13 cellular contexts compared by ENCODE assay signal in the genomic region with DNA sequence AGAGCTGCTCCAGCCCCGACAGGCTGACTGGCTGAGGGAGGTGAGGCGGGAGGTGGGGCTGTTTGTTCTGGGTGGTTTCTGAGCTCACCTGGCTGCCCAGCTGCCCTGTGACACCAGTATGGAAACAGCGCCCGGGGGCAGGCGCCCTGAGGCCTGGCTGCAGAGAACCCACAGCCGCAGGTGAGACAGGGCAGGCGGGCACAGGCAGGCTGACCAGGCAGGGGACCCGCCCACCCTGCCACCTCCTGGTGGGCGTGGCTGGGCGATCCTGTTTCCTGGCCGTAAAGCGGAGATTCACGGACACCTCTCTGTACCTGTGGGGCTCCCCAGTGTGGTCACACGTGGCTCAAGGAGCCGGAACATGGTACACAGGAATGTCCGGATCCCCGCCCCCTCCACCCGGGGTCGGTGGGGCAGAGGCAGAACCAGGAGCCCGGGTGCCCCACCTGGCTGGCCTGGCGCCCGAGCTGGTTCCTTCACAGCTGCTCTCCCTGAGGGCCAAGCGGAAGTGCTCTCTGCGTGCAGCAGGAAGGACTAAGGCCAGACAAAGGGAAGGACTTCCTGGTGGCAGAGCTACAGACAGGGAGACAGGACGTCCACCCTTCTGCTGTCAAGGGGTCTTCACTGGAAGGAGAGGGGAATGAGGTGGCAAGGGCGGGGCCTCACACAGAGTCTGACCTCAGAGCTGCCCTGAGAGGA. TPM values are rescaled to one million over a fixed set of nuclear protein-coding genes. Genes with fewer than 3 reads are reported as not detected.
A peak's percentile ranks its signal among the peaks of the same experiment; 100 is the strongest.
DNase-seq lines count a peak whose midpoint lies in the region; FAIRE-seq and TF ChIP-seq lines count a peak whose summit lies in the region.
"Had no signal": no experiment of that assay in that cellular context is flagged by ENCODE, and none has a peak within 500 bp of the region (broad histone marks: within the 10 kb centered on the region; RNA-seq: fewer than 3 reads in every experiment).

No MANE protein-coding gene starts in this region.

- CTCF ChIA-PET in H1 (lab: Charles Lee; ENCODE audit: partially characterized antibody) = interaction anchor here (1.1 to 3.8 kb wide), 6 partner anchors 8 to 104 kb away, joined by 3 to 13 read pairs (median 3); no protein-coding TSS in a partner anchor

- H3K4ac ChIP-seq in H1 (replicated peaks; ENCODE audit: insufficient read length, low read depth, low read length) = no peak overlapping the region

- H3K27me3 ChIP-seq in H1 (replicated peaks in 1 of 4; ENCODE audit: control insufficient read depth in 3 of 4, extremely low read depth in 1 of 4, insufficient read depth in 3 of 4, low read length in 3 of 4) (no peaks in the 10 kb centered on the region), mucosa of stomach (ENCODE audit: control insufficient read depth, insufficient read depth, low read length) (no peaks in the 10 kb centered on the region), BE2C (peaks cover 15% of the 10 kb centered on the region; the same call in 1 of the 2 replicates)

- POLR2A ChIA-PET in H1 (lab: Charles Lee; ENCODE audit: partially characterized antibody) = interaction anchor here (1.3 kb wide), 1 partner anchor 18 kb away, joined by 3 read pairs; no protein-coding TSS in a partner anchor

- DNase-seq in DMS153 (lab: John Stamatoyannopoulos, UW) (peak; percentile 87), NCI-H2196 treated with DMSO at 0.1 percent for 48 hours (lab: John Stamatoyannopoulos, UW; ENCODE audit: unreplicated experiment) (peak; percentile 96), H1 (ENCODE audit: low read depth in 1 of 2, low spot score in 2 of 2) (no peak), GM13976 (ENCODE audit: low spot score) (no peak), medulla oblongata (ENCODE audit: extremely low spot score) (no peak), BE2C (no peak), ACHN (no peak)
- DNase-seq: CD4-positive, CD25-positive, alpha-beta regulatory T cell; NCI-H1048; SW 1271 had no signal

- peaks cover 10% of the 10 kb centered on the region; the same call in 1 of the 2 replicates for H3K23me2 ChIP-seq in H1 (ENCODE audit: low read depth, low read length)

- no peak overlapping the region for H2BK120ac ChIP-seq in H1 (replicated peaks; ENCODE audit: low read depth, low read length)

- no peak overlapping the region for H4K5ac ChIP-seq in H1 (ENCODE audit: insufficient read length, low read depth, low read length)

- H3K9me3 ChIP-seq in H1 (ENCODE audit: insufficient read depth in 2 of 2, low read depth in 1 of 2, low read length in 1 of 2) (no peaks in the 10 kb centered on the region), mucosa of stomach (ENCODE audit: control insufficient read depth, low read length) (no peaks in the 10 kb centered on the region), BE2C (no peaks in the 10 kb centered on the region)

- no peak overlapping the region for H4K91ac ChIP-seq in H1 (replicated peaks; ENCODE audit: insufficient read length, low read length)

- WGBS in H1 (ENCODE audit: extremely low coverage in 1 of 2, insufficient coverage in 1 of 2, insufficient read length in 1 of 2, insufficient replicate concordance in 2 of 2, low coverage in 1 of 2, low lambda C conversion rate in 2 of 2, missing lambda C conversion rate in 1 of 2), 2 experiments = 77% methylated on average over 24 of the region's 26 CpGs; no CpG with 5 or more reads in 1 of the 2 experiments

- no peak for TF ChIP-seq CTCF in H1 (IDR thresholded peaks at IDR 0.05; ENCODE audit: control extremely low read depth in 1 of 3, insufficient read depth in 1 of 3, low read depth in 1 of 3, low read length in 3 of 3)
- TF ChIP-seq CTCF in GM13976 (IDR thresholded peaks at IDR 0.05; ENCODE audit: borderline replicate concordance, control extremely low read depth, extremely low read depth, insufficient read depth, missing control alignments) = no peak
- TF ChIP-seq CTCF in BE2C (IDR thresholded peaks at IDR 0.05; ENCODE audit: low read depth, low read length) = no peak

- no peak overlapping the region for H2AFZ ChIP-seq in H1 (ENCODE audit: low read length)

- H3K36me3 ChIP-seq in H1 (ENCODE audit: control insufficient read depth in 2 of 4, insufficient read depth in 4 of 4, low read length in 3 of 4) (no peaks in the 10 kb centered on the region), mucosa of stomach (ENCODE audit: control insufficient read depth, insufficient read depth, low read length) (no peaks in the 10 kb centered on the region), BE2C (no peaks in the 10 kb centered on the region)

- H3K27ac ChIP-seq in H1 (ENCODE audit: low read depth, low read length) = no peak overlapping the region

- no peaks in the 10 kb centered on the region for H3K79me2 ChIP-seq in H1 (ENCODE audit: control insufficient read depth in 1 of 2, insufficient read depth in 2 of 2, low read length in 2 of 2)

- no peak overlapping the region for H3K4me3 ChIP-seq in H1 (ENCODE audit: extremely low read depth in 1 of 4, insufficient read depth in 2 of 4, low read depth in 3 of 4, low read length in 4 of 4)
- peak overlapping the region; percentile 36 for H3K4me3 ChIP-seq in mucosa of stomach (ENCODE audit: low read length)
- no peak overlapping the region for H3K4me3 ChIP-seq in BE2C (ENCODE audit: low read depth, low read length)
- H3K4me3 ChIP-seq: GM12878 had no signal

- TF ChIP-seq RAD21 in H1 (IDR thresholded peaks at IDR 0.05 in 1 of 2, conservative IDR thresholded peaks at IDR 0.05 in 1 of 2; ENCODE audit: low read depth in 2 of 2, low read length in 2 of 2) = no peak

- peaks cover 0 to 2% of the 10 kb centered on the region in 2 experiments for H4K20me1 ChIP-seq in H1 (replicated peaks in 1 of 2; ENCODE audit: control insufficient read depth in 1 of 2, insufficient read depth in 2 of 2, low read length in 2 of 2)

- H2BK20ac ChIP-seq in H1 (ENCODE audit: low read length) = no peak overlapping the region

- H3K9ac ChIP-seq in H1 (replicated peaks in 1 of 4; ENCODE audit: extremely low read depth in 1 of 4, low read depth in 3 of 4, low read length in 3 of 4) (no peak overlapping the region), mucosa of stomach (ENCODE audit: low read length) (peak overlapping the region; percentile 59)

- H2BK12ac ChIP-seq in H1 (ENCODE audit: low read depth, low read length) = peak overlapping the region; percentile 35; the same call in 1 of the 2 replicates

- FAIRE-seq in H1 (lab: Jason Lieb, UNC) = no peak
- FAIRE-seq: colon, GM12878 had no signal

- H4K8ac ChIP-seq in H1 (ENCODE audit: extremely low read depth, insufficient read depth, low read length) = peak overlapping the region; percentile 11

- no peak overlapping the region for H3K23ac ChIP-seq in H1 (ENCODE audit: insufficient read length)

- no peak overlapping the region for H3K18ac ChIP-seq in H1 (ENCODE audit: extremely low read depth, low read length)

- H3K4me1 ChIP-seq in H1 (replicated peaks in 1 of 4; ENCODE audit: control insufficient read depth in 3 of 4, insufficient read depth in 4 of 4, low read length in 3 of 4) = peaks cover 0 to 16% (median 10%) of the 10 kb centered on the region in 4 experiments; a peak in 5 of 7 replicates
- peaks cover 60% of the 10 kb centered on the region for H3K4me1 ChIP-seq in mucosa of stomach (ENCODE audit: control insufficient read depth, insufficient read depth, low read length)
- H3K4me1 ChIP-seq in BE2C = peaks cover 6% of the 10 kb centered on the region

- H3K56ac ChIP-seq in H1 (replicated peaks; ENCODE audit: insufficient read length, low read depth, low read length) = no peak overlapping the region

- H3K14ac ChIP-seq in H1 (ENCODE audit: insufficient read length) = no peak overlapping the region

- no peak overlapping the region for H2BK15ac ChIP-seq in H1 (ENCODE audit: low read length)

- H2BK5ac ChIP-seq in H1 (ENCODE audit: low read depth, low read length) = peak overlapping the region; percentile 35; the same call in 1 of the 2 replicates

- TF ChIP-seq POLR2A in H1 (IDR thresholded peaks at IDR 0.05; ENCODE audit: control extremely low read depth in 1 of 2, low read depth in 2 of 2, low read length in 2 of 2) = no peak

- in situ Hi-C loops in GM13976 (cut with MboI; ENCODE audit: low sequenced_read_pairs, unreplicated experiment) = no loop called here
- in situ Hi-C loops in ACHN (cut with HindIII; ENCODE audit: low pct_ligation_motif_present, low pct_unique_long_range_greater_than_20kb, low sequenced_read_pairs) = no loop called here

- H2AK5ac ChIP-seq in H1 (ENCODE audit: low read depth, low read length) = no peak overlapping the region; the same call in 1 of the 2 replicates

- H3K4me2 ChIP-seq in H1 (ENCODE audit: insufficient read depth in 1 of 2, low read depth in 2 of 2, low read length in 2 of 2) = no peak overlapping the region

- no peaks in the 10 kb centered on the region for H3K79me1 ChIP-seq in H1 (ENCODE audit: low read depth, low read length)

- TF ChIP-seq EP300 in H1 (IDR thresholded peaks at IDR 0.05; ENCODE audit: borderline replicate concordance in 1 of 2, low read depth in 2 of 2, low read length in 2 of 2) = no peak

TF ChIP-seq in H1, 55 proteins besides CTCF, POLR2A, EP300 and RAD21 (continues in another document):
- no peak for TF ChIP-seq CEBPB (IDR thresholded peaks at IDR 0.05; ENCODE audit: low read depth, low read length)

RNA-seq across cellular contexts. Expression of a gene that starts 3.9 kb away (rescaled TPM):
- total RNA-seq in H1 (2021; fragmentation: NEBNext Ultra II Directional; extraction: Animal tissue kit (Norgen Biotek cat#: 25700)) = 7.7 and 8.5 TPM in 2 replicates
- 5.3 and 7.4 TPM in 2 replicates for polyA plus RNA-seq in H1 (2011; rRNA removed)
- polyA plus RNA-seq in H1 (2011; cell fraction: cytosol; rRNA removed) = 7.2 TPM
- polyA plus RNA-seq in H1 (2011; cell fraction: nucleus; rRNA removed) = 64.5 TPM
- polyA plus RNA-seq in H1 (2012, experiment 1 of 2) = 4.7 to 12.0 TPM (median 11.0 TPM) in 4 replicates
- polyA plus RNA-seq in H1 (2012, experiment 2 of 2) = 4.4 TPM
- polyA plus RNA-seq in H1 (2013, experiment 1 of 2) = 8.1 TPM
- polyA plus RNA-seq in H1 (2013, experiment 2 of 2) = 6.8 TPM
- 8.8 and 9.6 TPM in 2 replicates for polyA minus RNA-seq in H1 (2011; rRNA and poly(A)+ RNA removed)
- 5.7 TPM for polyA minus RNA-seq in H1 (2011; cell fraction: cytosol; rRNA and poly(A)+ RNA removed)
- 14.6 TPM for polyA minus RNA-seq in H1 (2011; cell fraction: nucleus; rRNA and poly(A)+ RNA removed)
- 0.34 TPM for polyA plus RNA-seq in BE2C (2012; ENCODE audit: insufficient read depth, insufficient read length, low read depth)

RNA-seq across cellular contexts. Expression of a gene that starts 48.8 kb away (rescaled TPM):
- total RNA-seq in H1 (2021; fragmentation: NEBNext Ultra II Directional; extraction: Animal tissue kit (Norgen Biotek cat#: 25700)) = 104 and 116 TPM in 2 replicates
- 76.9 and 115 TPM in 2 replicates for polyA plus RNA-seq in H1 (2011; rRNA removed)
- polyA plus RNA-seq in H1 (2011; cell fraction: cytosol; rRNA removed) = 49.6 TPM
- 250 TPM for polyA plus RNA-seq in H1 (2011; cell fraction: nucleus; rRNA removed)
- 41.9 to 92.6 TPM (median 87.4 TPM) in 4 replicates for polyA plus RNA-seq in H1 (2012, experiment 1 of 2)
- 126 TPM for polyA plus RNA-seq in H1 (2012, experiment 2 of 2)
- 56.2 TPM for polyA plus RNA-seq in H1 (2013, experiment 1 of 2)
- 50.8 TPM for polyA plus RNA-seq in H1 (2013, experiment 2 of 2)
- 37.2 and 46.1 TPM in 2 replicates for polyA minus RNA-seq in H1 (2011; rRNA and poly(A)+ RNA removed)
- polyA minus RNA-seq in H1 (2011; cell fraction: cytosol; rRNA and poly(A)+ RNA removed) = 61.9 TPM
- polyA minus RNA-seq in H1 (2011; cell fraction: nucleus; rRNA and poly(A)+ RNA removed) = 96.2 TPM
- 280 TPM for polyA plus RNA-seq in BE2C (2012; ENCODE audit: insufficient read depth, insufficient read length, low read depth)

Comparison
In these comparisons a context has a peak if more than half of its experiments do, and no peak if none do; other contexts are left out.
1. DNase-seq: peak in DMS153 (single experiment) and NCI-H2196 treated with DMSO at 0.1 percent for 48 hours (single experiment); none in H1 (0 of 2), GM13976 (single experiment), medulla oblongata (single experiment), BE2C (single experiment) and ACHN (single experiment).